Comparison of ENCODE assay signal across 20 cellular contexts in the genomic region with DNA sequence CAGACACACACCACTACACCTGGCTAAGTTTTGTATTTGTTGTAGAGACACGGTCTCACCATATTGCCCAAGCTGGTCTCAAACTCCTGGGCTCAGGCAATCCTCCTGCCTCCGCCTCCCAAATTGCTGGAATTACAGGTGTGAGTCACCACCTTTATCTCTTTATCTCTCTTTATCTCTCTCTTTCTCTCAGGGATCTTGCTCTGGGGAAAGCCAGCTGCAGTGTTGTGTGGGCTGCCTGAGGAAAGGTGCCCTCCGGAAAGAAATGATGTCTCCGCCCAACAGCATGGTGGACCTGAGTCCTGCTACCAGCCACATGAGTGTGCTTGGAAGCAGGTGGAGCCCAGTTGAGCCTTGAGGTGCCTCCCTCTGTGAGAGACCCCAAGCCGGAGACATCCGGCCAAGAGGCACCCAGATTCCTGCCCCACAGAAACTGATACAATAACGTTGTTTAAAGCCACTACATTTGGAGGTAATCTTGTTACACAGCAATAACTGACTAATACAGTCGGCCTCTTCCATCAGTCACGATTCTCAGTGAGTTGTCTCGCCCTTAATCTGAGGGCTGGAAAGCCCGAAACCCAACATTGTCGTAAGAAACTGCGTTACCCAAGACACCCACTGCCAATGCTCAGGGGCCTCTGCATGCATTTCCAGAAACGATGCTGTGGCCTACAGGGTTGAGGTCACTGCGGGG. TPM values are rescaled to one million over a fixed set of nuclear protein-coding genes. Genes with fewer than 3 reads are reported as not detected.
DNase-seq lines count a peak whose midpoint lies in the region; ATAC-seq and TF ChIP-seq lines count a peak whose summit lies in the region.
"Had no signal": no experiment of that assay in that cellular context is flagged by ENCODE, and none has a peak within 500 bp of the region (broad histone marks: within the 10 kb centered on the region; RNA-seq: fewer than 3 reads in every experiment).

No MANE protein-coding gene starts in this region.

- no peak for TF ChIP-seq EP300 in sigmoid colon (IDR thresholded peaks at IDR 0.05)

- no peaks in the 10 kb centered on the region for H3K36me3 ChIP-seq in WERI-Rb-1
- H3K36me3 ChIP-seq in sigmoid colon = no peaks in the 10 kb centered on the region
- H3K36me3 ChIP-seq: SJCRH30 had no signal

- no peak for ATAC-seq in CD4-positive, alpha-beta T cell (ENCODE audit: poor library complexity)
- ATAC-seq in naive thymus-derived CD8-positive, alpha-beta T cell = no peak

- intact Hi-C loops in CD4-positive, alpha-beta T cell (cut with DNase I, micrococcal nuclease) = no loop called here
- intact Hi-C loops in sigmoid colon (cut with DNase I) = no loop called here

- no peak for TF ChIP-seq CTCF in CD4-positive, alpha-beta T cell (IDR thresholded peaks at IDR 0.05)
- TF ChIP-seq CTCF in WERI-Rb-1 (IDR thresholded peaks at IDR 0.05; ENCODE audit: low read depth, low read length) (no peak), sigmoid colon (IDR thresholded peaks at IDR 0.05) (no peak)

- no peaks in the 10 kb centered on the region for H3K27me3 ChIP-seq in CD4-positive, alpha-beta T cell (ENCODE audit: control insufficient read depth, insufficient read depth, low read length)
- H3K27me3 ChIP-seq in WERI-Rb-1 (ENCODE audit: insufficient read depth, low read depth, severe bottlenecking) (no peaks in the 10 kb centered on the region), sigmoid colon (no peaks in the 10 kb centered on the region)
- H3K27me3 ChIP-seq: SJCRH30 had no signal

- CTCF ChIA-PET in activated CD4-positive, alpha-beta T cell treated with anti-CD3 and anti-CD28 coated beads, Interleukin-2, amount 10 ng/mL, durations not matched to agents 7 days and 5 days (lab: Charles Lee) = interaction anchor here (3.8 kb wide), 1 partner anchor 8 kb away, joined by 16 read pairs; no protein-coding TSS in a partner anchor
- CTCF ChIA-PET in CD4-positive, alpha-beta T cell (lab: Charles Lee) = interaction anchor here (1.3 kb wide), 1 partner anchor 8 kb away, joined by 9 read pairs; no protein-coding TSS in a partner anchor

- POLR2A ChIA-PET in activated CD4-positive, alpha-beta T cell treated with anti-CD3 and anti-CD28 coated beads, Interleukin-2, amount 10 ng/mL, durations not matched to agents 7 days and 5 days (lab: Charles Lee) = no interaction called here
- POLR2A ChIA-PET in CD4-positive, alpha-beta T cell (lab: Charles Lee) = no interaction called here
- POLR2A ChIA-PET in naive thymus-derived CD8-positive, alpha-beta T cell (lab: Charles Lee) = interaction anchor here (1.2 to 5.7 kb wide), 2 partner anchors 26 to 70 kb away, joined by 3 to 46 read pairs; no protein-coding TSS in a partner anchor

- no peak for TF ChIP-seq POLR2A in sigmoid colon (IDR thresholded peaks at IDR 0.05)

- DNase-seq in activated CD4-positive, alpha-beta T cell treated with anti-CD3 and anti-CD28 coated beads, Interleukin-2, amount 10 ng/mL, durations not matched to agents 7 days and 5 days = no peak
- DNase-seq in activated CD4-positive, alpha-beta T cell treated with anti-CD3 and anti-CD28 coated beads for 48 hours = no peak
- DNase-seq in CD4-positive, alpha-beta T cell = no peak
- DNase-seq in activated naive CD8-positive, alpha-beta T cell treated with anti-CD3 and anti-CD28 coated beads for 36 hours = no peak
- no peak for DNase-seq in naive thymus-derived CD8-positive, alpha-beta T cell
- DNase-seq in WERI-Rb-1 (no peak), sigmoid colon (no peak)
- DNase-seq: AML-193, C1 segment of cervical spinal cord, GDM1, H7, HFFc6, Kasumi-1, NCI-H1417, NCI-H1694 treated with DMSO at 0.1 percent for 48 hours, NCI-H2081 treated with DMSO at 0.1 percent for 48 hours, NCI-H2171 treated with DMSO at 0.1 percent for 48 hours, NCI-H524 treated with DMSO at 0.1 percent for 48 hours, OCI-M1, SJCRH30 had no signal

- H3K9me3 Mint-ChIP-seq in activated CD4-positive, alpha-beta T cell treated with anti-CD3 and anti-CD28 coated beads, Interleukin-2, amount 10 ng/mL, durations not matched to agents 7 days and 5 days = no peaks in the 10 kb centered on the region
- H3K9me3 Mint-ChIP-seq in CD4-positive, alpha-beta T cell = no peaks in the 10 kb centered on the region
- H3K9me3 Mint-ChIP-seq in activated naive CD8-positive, alpha-beta T cell treated with anti-CD3 and anti-CD28 coated beads for 36 hours = no peaks in the 10 kb centered on the region
- H3K9me3 Mint-ChIP-seq in naive thymus-derived CD8-positive, alpha-beta T cell = no peaks in the 10 kb centered on the region
- H3K9me3 Mint-ChIP-seq: HFFc6 had no signal

- 93% methylated on average over 15 of the region's 15 CpGs for WGBS in sigmoid colon, 2 donors

- H3K27ac ChIP-seq in CD4-positive, alpha-beta T cell (ENCODE audit: low read depth, low read length) = no peak overlapping the region
- H3K27ac ChIP-seq in WERI-Rb-1 = no peak overlapping the region
- no peak overlapping the region for H3K27ac ChIP-seq in sigmoid colon
- H3K27ac ChIP-seq: SJCRH30 had no signal

- H3K4me1 Mint-ChIP-seq in activated CD4-positive, alpha-beta T cell treated with anti-CD3 and anti-CD28 coated beads, Interleukin-2, amount 10 ng/mL, durations not matched to agents 7 days and 5 days = peaks cover 67% of the 10 kb centered on the region
- peaks cover 63% of the 10 kb centered on the region for H3K4me1 Mint-ChIP-seq in CD4-positive, alpha-beta T cell (ENCODE audit: low read depth)
- H3K4me1 Mint-ChIP-seq in activated naive CD8-positive, alpha-beta T cell treated with anti-CD3 and anti-CD28 coated beads for 36 hours = peaks cover 54% of the 10 kb centered on the region
- peaks cover 33 to 72% (median 59%) of the 10 kb centered on the region in 4 donors for H3K4me1 Mint-ChIP-seq in naive thymus-derived CD8-positive, alpha-beta T cell

- H3K9me3 ChIP-seq in CD4-positive, alpha-beta T cell (ENCODE audit: control insufficient read depth, low read length) = no peaks in the 10 kb centered on the region
- H3K9me3 ChIP-seq in WERI-Rb-1 (ENCODE audit: severe bottlenecking) = no peaks in the 10 kb centered on the region
- no peaks in the 10 kb centered on the region for H3K9me3 ChIP-seq in sigmoid colon
- H3K9me3 ChIP-seq: SJCRH30 had no signal

- peaks cover 4% of the 10 kb centered on the region for H3K27me3 Mint-ChIP-seq in activated CD4-positive, alpha-beta T cell treated with anti-CD3 and anti-CD28 coated beads, Interleukin-2, amount 10 ng/mL, durations not matched to agents 7 days and 5 days
- H3K27me3 Mint-ChIP-seq in CD4-positive, alpha-beta T cell = no peaks in the 10 kb centered on the region
- H3K27me3 Mint-ChIP-seq in activated naive CD8-positive, alpha-beta T cell treated with anti-CD3 and anti-CD28 coated beads for 36 hours = no peaks in the 10 kb centered on the region
- H3K27me3 Mint-ChIP-seq in naive thymus-derived CD8-positive, alpha-beta T cell = no peaks in the 10 kb centered on the region

- no peaks in the 10 kb centered on the region for H3K4me1 ChIP-seq in sigmoid colon
- H3K4me1 ChIP-seq: SJCRH30 had no signal

- no peak overlapping the region for H3K4me3 Mint-ChIP-seq in activated CD4-positive, alpha-beta T cell treated with anti-CD3 and anti-CD28 coated beads, Interleukin-2, amount 10 ng/mL, durations not matched to agents 7 days and 5 days
- peak overlapping the region; percentile 13 for H3K4me3 Mint-ChIP-seq in CD4-positive, alpha-beta T cell
- H3K4me3 Mint-ChIP-seq in activated naive CD8-positive, alpha-beta T cell treated with anti-CD3 and anti-CD28 coated beads for 36 hours = no peak overlapping the region
- H3K4me3 Mint-ChIP-seq in naive thymus-derived CD8-positive, alpha-beta T cell = peak overlapping the region in 7 of 10 donors; percentile 12 to 62 (median 26)
- H3K4me3 Mint-ChIP-seq: HFFc6 had no signal

- peak overlapping the region; percentile 61 for H3K27ac Mint-ChIP-seq in activated CD4-positive, alpha-beta T cell treated with anti-CD3 and anti-CD28 coated beads, Interleukin-2, amount 10 ng/mL, durations not matched to agents 7 days and 5 days
- peak overlapping the region; percentile 95 for H3K27ac Mint-ChIP-seq in CD4-positive, alpha-beta T cell
- peak overlapping the region; percentile 20 for H3K27ac Mint-ChIP-seq in activated naive CD8-positive, alpha-beta T cell treated with anti-CD3 and anti-CD28 coated beads for 36 hours
- H3K27ac Mint-ChIP-seq in naive thymus-derived CD8-positive, alpha-beta T cell = peak overlapping the region in 6 of 10 donors; percentile 22 to 93 (median 73)
- H3K27ac Mint-ChIP-seq: HFFc6 had no signal

- peaks cover 9% of the 10 kb centered on the region for H3K36me3 Mint-ChIP-seq in activated CD4-positive, alpha-beta T cell treated with anti-CD3 and anti-CD28 coated beads, Interleukin-2, amount 10 ng/mL, durations not matched to agents 7 days and 5 days (ENCODE audit: low read depth)
- no peaks in the 10 kb centered on the region for H3K36me3 Mint-ChIP-seq in CD4-positive, alpha-beta T cell (ENCODE audit: low read depth)
- peaks cover 1% of the 10 kb centered on the region for H3K36me3 Mint-ChIP-seq in activated naive CD8-positive, alpha-beta T cell treated with anti-CD3 and anti-CD28 coated beads for 36 hours
- H3K36me3 Mint-ChIP-seq in naive thymus-derived CD8-positive, alpha-beta T cell = no peaks in the 10 kb centered on the region

- no peak overlapping the region for H3K4me3 ChIP-seq in WERI-Rb-1 (ENCODE audit: low read depth, low read length)
- H3K4me3 ChIP-seq in sigmoid colon = no peak overlapping the region
- H3K4me3 ChIP-seq: SJCRH30 had no signal

RNA-seq across cellular contexts. Expression of a gene that starts 25.1 kb away (rescaled TPM):
- 100 to 1,000 TPM in 1 of 2 experiments, 10 to 100 TPM in 1; 93.4 to 101 TPM for total RNA-seq in activated CD4-positive, alpha-beta T cell treated with anti-CD3 and anti-CD28 coated beads, Interleukin-2, amount 10 ng/mL, durations not matched to agents 7 days and 5 days
- 10 to 100 TPM; 28.5 to 28.7 TPM for total RNA-seq in CD4-positive, alpha-beta T cell
- total RNA-seq in activated naive CD8-positive, alpha-beta T cell treated with anti-CD3 and anti-CD28 coated beads for 36 hours = 10 to 100 TPM; 37.3 to 38.4 TPM
- 10 to 100 TPM; 38.7 TPM for total RNA-seq in naive thymus-derived CD8-positive, alpha-beta T cell
- 10 to 100 TPM; 19.2 to 32.5 (median 24.2) TPM for polyA plus RNA-seq in naive thymus-derived CD8-positive, alpha-beta T cell
- 10 to 100 TPM; 17.1 to 32.7 (median 26.7) TPM for total RNA-seq in sigmoid colon
- polyA plus RNA-seq in sigmoid colon = 10 to 100 TPM in 2 of 3 donors, 1 to 10 TPM in 1; 6.4 to 28.2 (median 12.5) TPM

Comparison
In these comparisons a context has a peak if more than half of its experiments do, and no peak if none do; other contexts are left out.
1. H3K27ac Mint-ChIP-seq: peak in every context shown above with its lines; median percentile 95 in CD4-positive, alpha-beta T cell; 73 in naive thymus-derived CD8-positive, alpha-beta T cell; 61 in activated CD4-positive, alpha-beta T cell treated with anti-CD3 and anti-CD28 coated beads, Interleukin-2, amount 10 ng/mL, durations not matched to agents 7 days and 5 days; 20 in activated naive CD8-positive, alpha-beta T cell treated with anti-CD3 and anti-CD28 coated beads for 36 hours.
2. H3K4me3 Mint-ChIP-seq: peak in CD4-positive, alpha-beta T cell (single experiment) and naive thymus-derived CD8-positive, alpha-beta T cell (7 of 10); none in activated CD4-positive, alpha-beta T cell treated with anti-CD3 and anti-CD28 coated beads, Interleukin-2, amount 10 ng/mL, durations not matched to agents 7 days and 5 days (single experiment) and activated naive CD8-positive, alpha-beta T cell treated with anti-CD3 and anti-CD28 coated beads for 36 hours (single experiment).